ENCODE assay signal across 1 cellular context in genomic region chrX:129139837-129140679, GRCh38.
A peak's percentile ranks its signal among the peaks of the same experiment; 100 is the strongest.
TF ChIP-seq lines count a peak whose summit lies in the region.

No MANE protein-coding gene starts in this region.

TF ChIP-seq in HepG2, 621 proteins besides CTCF, POLR2A, EP300 and RAD21 (continued from another document and continues in another):
- TF ChIP-seq PRDM10 (CRISPR knock-in tag; IDR thresholded peaks at IDR 0.05; ENCODE audit: low read depth) (no peak), RBAK (CRISPR knock-in tag; IDR thresholded peaks at IDR 0.05) (no peak), CBX5 (CRISPR knock-in tag; IDR thresholded peaks at IDR 0.05; ENCODE audit: borderline replicate concordance) (no peak), PAXIP1 (CRISPR knock-in tag; conservative IDR thresholded peaks at IDR 0.05) (peak; percentile 86), ZNF318 (CRISPR knock-in tag; IDR thresholded peaks at IDR 0.05) (no peak), ZXDC (CRISPR knock-in tag; IDR thresholded peaks at IDR 0.05) (no peak), HINFP (CRISPR knock-in tag; IDR thresholded peaks at IDR 0.05; ENCODE audit: low read depth) (no peak), SRSF9 (IDR thresholded peaks at IDR 0.05; ENCODE audit: borderline replicate concordance, insufficient read depth, low read depth, low read length, poor library complexity, severe bottlenecking) (no peak), TMF1 (CRISPR knock-in tag; IDR thresholded peaks at IDR 0.05; ENCODE audit: low read depth) (no peak), SCMH1 (CRISPR knock-in tag; IDR thresholded peaks at IDR 0.05; ENCODE audit: borderline replicate concordance) (no peak), ZKSCAN5 (CRISPR knock-in tag; IDR thresholded peaks at IDR 0.05) (no peak), IRX3 (CRISPR knock-in tag; IDR thresholded peaks at IDR 0.05; ENCODE audit: borderline replicate concordance, low read depth) (no peak), CBFB (CRISPR knock-in tag; IDR thresholded peaks at IDR 0.05) (no peak), ZNF550 (CRISPR knock-in tag; IDR thresholded peaks at IDR 0.05; ENCODE audit: borderline replicate concordance) (no peak), ZSCAN21 (CRISPR knock-in tag; IDR thresholded peaks at IDR 0.05; ENCODE audit: borderline replicate concordance) (no peak), FOSL2 (CRISPR knock-in tag; IDR thresholded peaks at IDR 0.05) (peak; percentile 89), PAWR (CRISPR knock-in tag; IDR thresholded peaks at IDR 0.05; ENCODE audit: borderline replicate concordance) (no peak), NCOA2 (CRISPR knock-in tag; IDR thresholded peaks at IDR 0.05) (peak; percentile 83), ZNF597 (CRISPR knock-in tag; IDR thresholded peaks at IDR 0.05) (no peak), PPARG (CRISPR knock-in tag; conservative IDR thresholded peaks at IDR 0.05) (peak; percentile 96), CBX2 (IDR thresholded peaks at IDR 0.05; ENCODE audit: low read depth, low read length) (no peak), CBX2 (CRISPR knock-in tag; IDR thresholded peaks at IDR 0.05; ENCODE audit: low read depth) (no peak), ZNF792 (CRISPR knock-in tag; IDR thresholded peaks at IDR 0.05) (0 out of 2 replicates have a peak, but pooled peaks have one; percentile 18), RBFOX2 (IDR thresholded peaks at IDR 0.05; ENCODE audit: low read depth, low read length) (peak; percentile 36; the same call in 1 of the 2 replicates), HOXA3 (CRISPR knock-in tag; IDR thresholded peaks at IDR 0.05) (peak; percentile 32; the same call in 1 of the 2 replicates), SAP130 (CRISPR knock-in tag; IDR thresholded peaks at IDR 0.05; ENCODE audit: low read depth) (peak; percentile 47; the same call in 1 of the 2 replicates), ZNF362 (CRISPR knock-in tag; IDR thresholded peaks at IDR 0.05; ENCODE audit: borderline replicate concordance) (no peak), ASH2L (IDR thresholded peaks at IDR 0.05; ENCODE audit: insufficient read length, low read depth, low read length) (peak; percentile 49), ZNF276 (CRISPR knock-in tag; IDR thresholded peaks at IDR 0.05; ENCODE audit: low read depth) (no peak)
